In genomic region chr2:237875234-237876055, GRCh38 we compare ENCODE assay signal across 18 cellular contexts. TPM values are rescaled to one million over a fixed set of nuclear protein-coding genes. Genes with fewer than 3 reads are reported as not detected.
DNase-seq lines count a peak whose midpoint lies in the region; ATAC-seq and TF ChIP-seq lines count a peak whose summit lies in the region.
"Had no signal": no experiment of that assay in that cellular context is flagged by ENCODE, and none has a peak within 500 bp of the region (broad histone marks: within the 10 kb centered on the region; RNA-seq: fewer than 3 reads in every experiment).

No MANE protein-coding gene starts in this region.

- H3K4me1 ChIP-seq in vagina = peaks cover 54% of the 10 kb centered on the region
- H3K4me1 ChIP-seq: colonic mucosa had no signal

- no peak overlapping the region for H3K4me3 Mint-ChIP-seq in osteocyte (ENCODE audit: unreplicated experiment)
- H3K4me3 Mint-ChIP-seq in effector memory CD8-positive, alpha-beta T cell = no peak overlapping the region
- no peak overlapping the region for H3K4me3 Mint-ChIP-seq in nephron progenitor cell
- H3K4me3 Mint-ChIP-seq: T-cell had no signal

- peak overlapping the region; percentile 35 for H3K27ac ChIP-seq in vagina
- H3K27ac ChIP-seq: colonic mucosa, upper lobe of left lung, VCaP had no signal

- TF ChIP-seq CTCF in osteocyte (IDR thresholded peaks at IDR 0.05) = no peak
- TF ChIP-seq CTCF in vagina (IDR thresholded peaks at IDR 0.05) = no peak
- TF ChIP-seq CTCF in nephron progenitor cell (IDR thresholded peaks at IDR 0.05) = no peak

- H3K27ac Mint-ChIP-seq in osteocyte (ENCODE audit: unreplicated experiment) (peak overlapping the region; percentile 93), nephron progenitor cell (no peak overlapping the region)
- H3K27ac Mint-ChIP-seq in effector memory CD8-positive, alpha-beta T cell = no peak overlapping the region
- H3K27ac Mint-ChIP-seq: T-cell had no signal

- H3K9me3 ChIP-seq in vagina = no peaks in the 10 kb centered on the region
- H3K9me3 ChIP-seq: colonic mucosa, upper lobe of left lung had no signal

- intact Hi-C loops in vagina (cut with DNase I) = no loop called here

- ATAC-seq in GM18502 (IDR thresholded peaks at IDR 0.05; ENCODE audit: poor library complexity, unreplicated experiment) = no peak
- ATAC-seq in effector memory CD8-positive, alpha-beta T cell (replicated peaks) = no peak
- ATAC-seq: T-cell had no signal

- H3K27me3 Mint-ChIP-seq in osteocyte (ENCODE audit: unreplicated experiment) (no peaks in the 10 kb centered on the region), nephron progenitor cell (ENCODE audit: low read depth, poor library complexity) (peaks cover 17% of the 10 kb centered on the region)
- H3K27me3 Mint-ChIP-seq in effector memory CD8-positive, alpha-beta T cell = peaks cover 20 to 47% of the 10 kb centered on the region in 2 donors

- H3K4me1 Mint-ChIP-seq in osteocyte (ENCODE audit: unreplicated experiment) (peaks cover 69% of the 10 kb centered on the region), nephron progenitor cell (peaks cover 21% of the 10 kb centered on the region)
- H3K4me1 Mint-ChIP-seq in effector memory CD8-positive, alpha-beta T cell (ENCODE audit: low read depth in 2 of 2) = peaks cover 0 to 4% of the 10 kb centered on the region in 2 donors

- no peaks in the 10 kb centered on the region for H3K36me3 Mint-ChIP-seq in osteocyte (ENCODE audit: unreplicated experiment)
- H3K36me3 Mint-ChIP-seq in effector memory CD8-positive, alpha-beta T cell (ENCODE audit: insufficient read depth) = no peaks in the 10 kb centered on the region
- H3K36me3 Mint-ChIP-seq in nephron progenitor cell (ENCODE audit: low read depth) = no peaks in the 10 kb centered on the region
- H3K36me3 Mint-ChIP-seq: T-cell had no signal

- DNase-seq in activated effector memory CD4-positive, alpha-beta T cell treated with anti-CD3 and anti-CD28 coated beads, Interleukin-2, amount 50 U/mL, for 16 hours = peak; percentile 55
- DNase-seq in activated effector memory CD4-positive, alpha-beta T cell treated with Interleukin-2 at 50 U/mL for 16 hours = no peak
- DNase-seq in ecto neural progenitor cell (ENCODE audit: low spot score) = peak; percentile 46
- no peak for DNase-seq in osteocyte (ENCODE audit: extremely low spot score, unreplicated experiment)
- no peak for DNase-seq in vagina (ENCODE audit: extremely low spot score in 2 of 2)
- DNase-seq in effector memory CD8-positive, alpha-beta T cell = no peak
- DNase-seq in nephron progenitor cell = no peak
- DNase-seq: activated naive CD4-positive, alpha-beta T cell; colonic mucosa; DND-41; KG1; NCI-H1092; NCI-H82; T-cell had no signal

- no peaks in the 10 kb centered on the region for H3K27me3 ChIP-seq in vagina
- H3K27me3 ChIP-seq: colonic mucosa, upper lobe of left lung had no signal

- H3K9me3 Mint-ChIP-seq in osteocyte (ENCODE audit: unreplicated experiment) = no peaks in the 10 kb centered on the region
- H3K9me3 Mint-ChIP-seq in effector memory CD8-positive, alpha-beta T cell = no peaks in the 10 kb centered on the region
- no peaks in the 10 kb centered on the region for H3K9me3 Mint-ChIP-seq in nephron progenitor cell
- H3K9me3 Mint-ChIP-seq: T-cell had no signal

- H3K36me3 ChIP-seq in vagina = no peaks in the 10 kb centered on the region
- H3K36me3 ChIP-seq: colonic mucosa, upper lobe of left lung had no signal

- no peak for TF ChIP-seq POLR2A in vagina (IDR thresholded peaks at IDR 0.05)

- no peak overlapping the region for H3K4me3 ChIP-seq in vagina
- H3K4me3 ChIP-seq: colonic mucosa, skin epidermis, upper lobe of left lung had no signal

RNA-seq across cellular contexts. Expression of gene RAMP1, which starts 16.0 kb away (rescaled TPM):
- total RNA-seq in osteocyte (87.9 and 93.4 TPM in 2 replicates), vagina (120 TPM)

Comparison
In these comparisons a context has a peak if more than half of its experiments do, and no peak if none do; other contexts are left out.
1. DNase-seq: peak in activated effector memory CD4-positive, alpha-beta T cell treated with anti-CD3 and anti-CD28 coated beads, Interleukin-2, amount 50 U/mL, for 16 hours (single experiment) and ecto neural progenitor cell (single experiment); none in activated effector memory CD4-positive, alpha-beta T cell treated with Interleukin-2 at 50 U/mL for 16 hours (single experiment), osteocyte (single experiment), vagina (0 of 2), effector memory CD8-positive, alpha-beta T cell (0 of 3) and nephron progenitor cell (single experiment).